Comparison of ENCODE assay signal across 8 cellular contexts in the genomic region with DNA sequence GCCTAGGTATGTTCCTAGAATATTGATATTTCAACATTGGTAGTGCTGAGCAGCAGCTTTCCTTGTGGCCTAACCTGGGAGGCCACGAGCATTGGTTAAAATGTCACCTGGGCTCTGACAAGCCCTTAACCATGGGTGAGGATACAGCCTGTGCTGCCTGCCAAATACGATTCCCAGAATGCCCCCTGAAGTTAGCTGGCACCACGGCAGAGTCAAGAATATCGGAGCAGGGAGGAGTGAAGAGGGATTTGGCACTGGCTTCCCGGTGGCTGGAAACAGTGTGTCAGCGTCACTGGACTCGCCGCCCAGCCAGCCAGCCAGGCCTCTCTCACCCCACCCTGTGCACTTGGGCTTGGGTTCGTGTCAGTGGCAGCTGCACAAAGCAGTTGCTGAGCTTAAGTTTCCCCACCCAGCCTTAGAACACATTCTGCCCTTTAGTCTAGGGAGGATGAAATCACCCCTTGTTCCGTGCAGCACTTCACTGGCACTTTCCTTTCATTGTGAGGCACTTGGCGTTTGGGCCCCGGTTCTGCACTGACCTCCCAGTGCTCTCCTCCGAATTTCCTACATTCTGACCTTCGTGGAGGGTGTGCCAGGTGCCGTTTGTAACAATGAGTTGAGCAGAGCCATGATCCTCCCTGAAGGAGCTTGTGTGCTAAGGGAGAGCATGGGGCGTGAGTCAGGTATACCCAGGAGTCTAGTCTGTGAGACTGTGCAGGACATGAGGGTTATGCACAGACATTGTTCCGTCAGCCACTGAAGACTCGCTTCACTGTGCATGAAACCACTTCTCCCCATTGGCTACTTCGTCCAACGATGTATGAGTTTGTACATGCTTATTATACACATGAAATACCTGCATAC.
A peak's percentile ranks its signal among the peaks of the same experiment; 100 is the strongest.
DNase-seq lines count a peak whose midpoint lies in the region; ATAC-seq and TF ChIP-seq lines count a peak whose summit lies in the region.
"Had no signal": no experiment of that assay in that cellular context is flagged by ENCODE, and none has a peak within 500 bp of the region (broad histone marks: within the 10 kb centered on the region; RNA-seq: fewer than 3 reads in every experiment).

No MANE protein-coding gene starts in this region.

- H2BK5ac ChIP-seq in mesenchymal stem cell (ENCODE audit: low read depth, low read length, poor library complexity, severe bottlenecking), result no peak overlapping the region

- H3K36me3 ChIP-seq in PC-3 (ENCODE audit: low read depth, low read length) (peaks cover 5% of the 10 kb centered on the region; the same call in 1 of the 2 replicates), mesenchymal stem cell (ENCODE audit: control insufficient read depth in 1 of 2, insufficient read depth in 2 of 2, low read depth in 1 of 2, low read length in 2 of 2) (no peaks in the 10 kb centered on the region), thoracic aorta (peaks cover 8% of the 10 kb centered on the region)

- H2AFZ ChIP-seq in PC-3 (ENCODE audit: low read length) (no peak overlapping the region), mesenchymal stem cell (ENCODE audit: low read depth, low read length) (no peak overlapping the region)
- H2AFZ ChIP-seq: GM23338 had no signal

- 0 out of 2 replicates have a peak overlapping the region, but pooled peaks have one; percentile 56 for H3K9ac ChIP-seq in PC-3 (ENCODE audit: low read length)
- peak overlapping the region; percentile 16 for H3K9ac ChIP-seq in mesenchymal stem cell (ENCODE audit: low read length)

- no peak overlapping the region for H2BK120ac ChIP-seq in mesenchymal stem cell (ENCODE audit: low read depth, low read length)

- WGBS in mesenchymal stem cell, result 92% methylated on average over 20 of the region's 20 CpGs

- no peaks in the 10 kb centered on the region for H3K9me3 ChIP-seq in PC-3 (ENCODE audit: low read length)
- H3K9me3 ChIP-seq in mesenchymal stem cell (ENCODE audit: control insufficient read depth, low read length), result no peaks in the 10 kb centered on the region
- H3K9me3 ChIP-seq in thoracic aorta, result no peaks in the 10 kb centered on the region

- peaks cover 3% of the 10 kb centered on the region for H3F3A ChIP-seq in PC-3 (ENCODE audit: low read length, unreplicated experiment)

- intact Hi-C loops in PC-3 (cut with micrococcal nuclease), result loop anchor here (5.0 kb wide), 2 partner anchors 61 to 84 kb away; no protein-coding TSS in a partner anchor

- H3K79me1 ChIP-seq in mesenchymal stem cell (replicated peaks; ENCODE audit: low read length, poor library complexity, severe bottlenecking), result no peaks in the 10 kb centered on the region

- ATAC-seq in PC-3, result no peak
- peak; percentile 44 for ATAC-seq in thoracic aorta (ENCODE audit: insufficient number of reproducible peaks, low FRiP score, low read depth)
- no peak for ATAC-seq in GM21825 (IDR thresholded peaks at IDR 0.05; ENCODE audit: unreplicated experiment)
- ATAC-seq: GM23338 had no signal

- POLR2A ChIA-PET in PC-3 (lab: Charles Lee; ENCODE audit: unreplicated experiment), result no interaction called here

- H3K23ac ChIP-seq in mesenchymal stem cell (ENCODE audit: low read length in 2 of 2), result no peak overlapping the region

- peak overlapping the region; percentile 87 for H3K27ac ChIP-seq in PC-3 (ENCODE audit: low read length)
- no peak overlapping the region for H3K27ac ChIP-seq in mesenchymal stem cell (ENCODE audit: low read length, poor library complexity, severe bottlenecking)
- peak overlapping the region; percentile 24 to 58 for H3K27ac ChIP-seq in thoracic aorta

- H3K27me3 ChIP-seq in PC-3 (ENCODE audit: low read length) (no peaks in the 10 kb centered on the region), mesenchymal stem cell (ENCODE audit: control insufficient read depth in 1 of 2, insufficient read depth in 1 of 2, low read length in 2 of 2) (no peaks in the 10 kb centered on the region), thoracic aorta (replicated peaks; ENCODE audit: insufficient read depth) (no peaks in the 10 kb centered on the region)

- no TSS peak for BruUV-seq in PC-3 (replicated peaks; lab: Mats Ljungman, UMichigan)

- no peaks in the 10 kb centered on the region for H3K79me2 ChIP-seq in PC-3 (ENCODE audit: low read length)

- H3K18ac ChIP-seq in mesenchymal stem cell (ENCODE audit: low read depth in 1 of 2, low read length in 2 of 2), result peak overlapping the region; percentile 27 to 74

- H4K20me1 ChIP-seq in PC-3 (ENCODE audit: low read length), result no peaks in the 10 kb centered on the region

- H3K14ac ChIP-seq in mesenchymal stem cell (ENCODE audit: low read length in 2 of 2), result no peak overlapping the region

- CTCF ChIA-PET in PC-3 (lab: Charles Lee), result interaction anchor here (0.5 kb wide), 1 partner anchor 136 kb away, joined by 5 read pairs; no protein-coding TSS in a partner anchor

- H3K4me2 ChIP-seq in PC-3 (ENCODE audit: low read length), result peak overlapping the region; percentile 61; the same call in 1 of the 2 replicates
- no peak overlapping the region for H3K4me2 ChIP-seq in mesenchymal stem cell (ENCODE audit: low read length, poor library complexity, severe bottlenecking)
- H3K4me2 ChIP-seq: GM23338 had no signal

- H3K4me1 ChIP-seq in PC-3 (ENCODE audit: insufficient read depth, low read length), result peaks cover 56% of the 10 kb centered on the region
- peaks cover 30% of the 10 kb centered on the region for H3K4me1 ChIP-seq in mesenchymal stem cell (ENCODE audit: control insufficient read depth, insufficient read depth, low read depth, low read length)
- peaks cover 27 to 63% of the 10 kb centered on the region in 2 donors for H3K4me1 ChIP-seq in thoracic aorta (ENCODE audit: control insufficient read depth in 1 of 2, low read depth in 2 of 2)

- H3K4me3 ChIP-seq in PC-3 (ENCODE audit: low read length) (no peak overlapping the region), mesenchymal stem cell (ENCODE audit: insufficient read depth in 1 of 2, low read depth in 1 of 2, low read length in 2 of 2) (peak overlapping the region in 1 of 2 experiments; percentile 26), thoracic aorta (peak overlapping the region; percentile 24)
- H3K4me3 ChIP-seq: GM23338 had no signal

- H3K9me2 ChIP-seq in PC-3 (replicated peaks; ENCODE audit: low read length), result no peaks in the 10 kb centered on the region

- H2BK12ac ChIP-seq in mesenchymal stem cell (ENCODE audit: low read length in 2 of 2), result peak overlapping the region; percentile 18 to 61

- H4K91ac ChIP-seq in mesenchymal stem cell (ENCODE audit: low read length), result peak overlapping the region; percentile 92

- H2BK15ac ChIP-seq in mesenchymal stem cell (ENCODE audit: low read depth, poor library complexity, severe bottlenecking), result peak overlapping the region; percentile 30

- no peak for TF ChIP-seq CTCF in PC-3 (conservative IDR thresholded peaks at IDR 0.05; ENCODE audit: low read depth, low read length)
- TF ChIP-seq CTCF in thoracic aorta (IDR thresholded peaks at IDR 0.05), result no peak

- DNase-seq in PC-3 (no peak), cerebellar nuclear complex (lab: John Stamatoyannopoulos, UW) (peak; percentile 26 to 55), mesenchymal stem cell (no peak), thoracic aorta (ENCODE audit: low spot score) (peak; percentile 51), NCI-H1417 treated with DMSO at 0.1 percent for 48 hours (lab: John Stamatoyannopoulos, UW) (no peak), SIG-M5 treated with dmso at 0.1 percent for 504 hours (lab: John Stamatoyannopoulos, UW; ENCODE audit: unreplicated experiment) (no peak)

- peak overlapping the region in 1 of 2 experiments; percentile 89 for H3K4ac ChIP-seq in mesenchymal stem cell (ENCODE audit: low read depth in 1 of 2, low read length in 2 of 2)

- H4K8ac ChIP-seq in mesenchymal stem cell (ENCODE audit: low read length), result peak overlapping the region; percentile 79

- H2AK5ac ChIP-seq in mesenchymal stem cell (ENCODE audit: low read length, severe bottlenecking), result peak overlapping the region; percentile 96

Comparison
In these comparisons a context has a peak if more than half of its experiments do, and no peak if none do; other contexts are left out.
1. DNase-seq: peak in cerebellar nuclear complex (2 of 2) and thoracic aorta (single experiment); none in PC-3 (single experiment), mesenchymal stem cell (single experiment), NCI-H1417 treated with DMSO at 0.1 percent for 48 hours (single experiment) and SIG-M5 treated with dmso at 0.1 percent for 504 hours (single experiment).